Comparison of ENCODE assay signal across 8 cellular contexts in genomic region chr16:87316450-87316922, GRCh38. TPM values are rescaled to one million over a fixed set of nuclear protein-coding genes. Genes with fewer than 3 reads are reported as not detected.
A peak's percentile ranks its signal among the peaks of the same experiment; 100 is the strongest.
DNase-seq lines count a peak whose midpoint lies in the region; ATAC-seq and TF ChIP-seq lines count a peak whose summit lies in the region.

No MANE protein-coding gene starts in this region.

- no peaks in the 10 kb centered on the region for H3K9me3 ChIP-seq in ectodermal cell (ENCODE audit: control insufficient read depth, low read length)
- no peaks in the 10 kb centered on the region for H3K9me3 ChIP-seq in neural cell (ENCODE audit: low read length)

- no peak overlapping the region for H3K4me2 ChIP-seq in neural cell (ENCODE audit: low read length)

- TF ChIP-seq EP300 in neural cell (conservative IDR thresholded peaks at IDR 0.05; ENCODE audit: poor library complexity, severe bottlenecking), result no peak

- H4K20me1 ChIP-seq in neural cell (ENCODE audit: insufficient read depth), result no peaks in the 10 kb centered on the region

- TF ChIP-seq RAD21 in neural cell (conservative IDR thresholded peaks at IDR 0.05), result no peak

- 99 to 100% methylated on average over 4 of the region's 4 CpGs for WGBS in ectodermal cell, 2 experiments

- H3K79me2 ChIP-seq in neural cell (replicated peaks; ENCODE audit: insufficient read depth, low read length), result peaks cover 11% of the 10 kb centered on the region

- POLR2A ChIA-PET in BJ (lab: Charles Lee), result no interaction called here

- H3K9ac ChIP-seq in neural cell (ENCODE audit: low read length), result peak overlapping the region; percentile 82

- H3K4me3 ChIP-seq in BJ (ENCODE audit: low read depth, low read length), result peak overlapping the region; percentile 95
- H3K4me3 ChIP-seq in NB4 (ENCODE audit: low read depth, low read length), result peak overlapping the region; percentile 89
- peak overlapping the region; percentile 60 for H3K4me3 ChIP-seq in ectodermal cell (ENCODE audit: insufficient read depth, low read depth, low read length)
- peak overlapping the region; percentile 76 for H3K4me3 ChIP-seq in neural cell (ENCODE audit: low read length)

- no peak for TF ChIP-seq POLR2A in NB4 (IDR thresholded peaks at IDR 0.05; ENCODE audit: extremely low read depth, insufficient read length)

- H3K4me1 ChIP-seq in ectodermal cell (ENCODE audit: control insufficient read depth, insufficient read depth, low read length), result no peaks in the 10 kb centered on the region

- no peak for ATAC-seq in GM19452 (IDR thresholded peaks at IDR 0.05; ENCODE audit: unreplicated experiment)

- peak overlapping the region; percentile 83 for H2AFZ ChIP-seq in neural cell (ENCODE audit: low read depth, low read length)

- H3K27me3 ChIP-seq in BJ (ENCODE audit: control insufficient read depth, insufficient read depth, low read length) (no peaks in the 10 kb centered on the region), ectodermal cell (ENCODE audit: control insufficient read depth, insufficient read depth, low read length, poor library complexity, severe bottlenecking) (no peaks in the 10 kb centered on the region), neural cell (ENCODE audit: insufficient read depth, low read depth, low read length) (no peaks in the 10 kb centered on the region)

- CTCF ChIA-PET in BJ (lab: Yijun Ruan, JAX), result interaction anchor here (1.0 to 1.1 kb wide), 2 partner anchors 10 to 320 kb away, joined by 5 to 6 read pairs; no protein-coding TSS in a partner anchor

- H3K9me2 ChIP-seq in neural cell (ENCODE audit: insufficient read depth, low read length), result no peaks in the 10 kb centered on the region

- H3K36me3 ChIP-seq in BJ (ENCODE audit: control insufficient read depth, insufficient read depth, low read length) (no peaks in the 10 kb centered on the region; the same call in 1 of the 2 replicates), ectodermal cell (ENCODE audit: control insufficient read depth, insufficient read depth, low read length) (no peaks in the 10 kb centered on the region), neural cell (ENCODE audit: insufficient read depth, low read length) (no peaks in the 10 kb centered on the region)

- no peaks in the 10 kb centered on the region for H3F3A ChIP-seq in neural cell (ENCODE audit: insufficient read depth, low read length, poor library complexity, severe bottlenecking)

- H3K27ac ChIP-seq in ectodermal cell (ENCODE audit: insufficient read depth, low read depth, low read length, poor library complexity, severe bottlenecking) (no peak overlapping the region), neural cell (ENCODE audit: low read length) (peak overlapping the region; percentile 87)

- DNase-seq in BJ (ENCODE audit: low read depth) (no peak), NB4 (ENCODE audit: low read depth) (no peak), NCI-H187 (lab: John Stamatoyannopoulos, UW) (no peak), ureter (ENCODE audit: low spot score) (no peak)
- DNase-seq in activated CD4-positive, CD25-positive, alpha-beta regulatory T cell (lab: John Stamatoyannopoulos, UW), result no peak

- TF ChIP-seq CTCF in BJ (IDR thresholded peaks at IDR 0.05; ENCODE audit: insufficient read depth, low read depth, low read length), result no peak
- no peak for TF ChIP-seq CTCF in NB4 (IDR thresholded peaks at IDR 0.05; ENCODE audit: low read depth, low read length)
- no peak for TF ChIP-seq CTCF in neural cell (IDR thresholded peaks at IDR 0.05; ENCODE audit: poor library complexity, severe bottlenecking)

TF ChIP-seq in neural cell, 6 proteins besides CTCF, POLR2A, EP300 and RAD21:
- no peak for TF ChIP-seq MXI1 (conservative IDR thresholded peaks at IDR 0.05; ENCODE audit: poor library complexity, severe bottlenecking)
- TF ChIP-seq REST (IDR thresholded peaks at IDR 0.05; ENCODE audit: borderline replicate concordance), result no peak
- TF ChIP-seq EZH2 (IDR thresholded peaks at IDR 0.05; ENCODE audit: borderline replicate concordance, insufficient read depth, low read length, poor library complexity, severe bottlenecking), result no peak
- no peak for TF ChIP-seq TAF1 (IDR thresholded peaks at IDR 0.05; ENCODE audit: low read depth)
- no peak for TF ChIP-seq POLR2AphosphoS5 (IDR thresholded peaks at IDR 0.05)
- no peak for TF ChIP-seq SMC3 (conservative IDR thresholded peaks at IDR 0.05; ENCODE audit: poor library complexity)

RNA-seq across cellular contexts. Expression of gene C16orf95, which starts 0.7 kb away (rescaled TPM):
- polyA plus RNA-seq in BJ (2011; rRNA removed) (5.2 and 7.8 TPM in 2 replicates), neural cell (2.8 and 5.9 TPM in 2 replicates)
- polyA minus RNA-seq in BJ (2011; rRNA and poly(A)+ RNA removed), result 3.6 and 3.9 TPM in 2 replicates
- 5.2 TPM for polyA plus RNA-seq in ectodermal cell (2013, experiment 1 of 4)
- polyA plus RNA-seq in ectodermal cell (2013, experiment 2 of 4), result 5.8 TPM
- 5.4 TPM for polyA plus RNA-seq in ectodermal cell (2013, experiment 3 of 4)
- polyA plus RNA-seq in ectodermal cell (2013, experiment 4 of 4), result 5.4 TPM
- polyA minus RNA-seq in neural cell, result 3.1 and 5.1 TPM in 2 replicates
- 4.2 TPM for total RNA-seq in ureter
